ENCODE assay signal across 8 cellular contexts in the genomic region with DNA sequence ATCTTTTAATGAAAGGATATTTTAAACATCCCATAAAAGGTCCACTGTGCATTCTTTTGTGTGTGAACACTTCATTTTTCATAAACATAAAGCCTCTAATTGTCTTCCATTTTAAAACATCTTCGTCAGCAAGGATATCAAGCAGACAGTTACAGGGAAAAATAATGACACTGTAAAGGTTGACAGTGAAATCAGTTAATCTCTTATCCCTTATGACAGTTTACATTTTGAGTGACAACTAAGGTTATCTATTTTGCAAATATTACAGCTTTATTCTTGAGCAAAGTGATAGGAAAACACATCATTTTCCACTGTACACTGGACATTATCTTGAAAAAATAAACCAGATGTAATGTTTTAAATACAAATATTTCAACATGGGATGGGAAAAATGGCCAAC. TPM values are rescaled to one million over a fixed set of nuclear protein-coding genes. Genes with fewer than 3 reads are reported as not detected.
"Had no signal": no experiment of that assay in that cellular context is flagged by ENCODE, and none has a peak within 500 bp of the region (broad histone marks: within the 10 kb centered on the region; RNA-seq: fewer than 3 reads in every experiment).

No MANE protein-coding gene starts in this region.

- DNase-seq: IMR-90, KBM-7, KG1 had no signal

- H3K27ac ChIP-seq: HL-60 had no signal

- H3K4me3 ChIP-seq: K562 had no signal

- FAIRE-seq: HepG2, HTR-8/SVneo, K562 had no signal

RNA-seq across cellular contexts. Expression of gene EFNA5, which starts 28.7 kb away (rescaled TPM):
- polyA plus RNA-seq: HepG2, IgD-negative memory B cell had no signal
